ENCODE assay signal across 10 cellular contexts in genomic region chr17:38511126-38512108, GRCh38.
DNase-seq lines count a peak whose midpoint lies in the region; ATAC-seq and TF ChIP-seq lines count a peak whose summit lies in the region.
"Had no signal": no experiment of that assay in that cellular context is flagged by ENCODE, and none has a peak within 500 bp of the region (broad histone marks: within the 10 kb centered on the region; RNA-seq: fewer than 3 reads in every experiment).

No MANE protein-coding gene starts in this region.

- no peaks in the 10 kb centered on the region for H3K27me3 Mint-ChIP-seq in osteocyte (ENCODE audit: unreplicated experiment)

- H3K4me3 ChIP-seq in Panc1 (ENCODE audit: low read depth in 2 of 2, low read length in 2 of 2) (peak overlapping the region; percentile 29 to 36), fibroblast of villous mesenchyme (ENCODE audit: low read depth, low read length) (no peak overlapping the region)
- H3K4me3 ChIP-seq: ascending aorta had no signal

- H3K36me3 Mint-ChIP-seq in osteocyte (ENCODE audit: unreplicated experiment) = peaks cover 3% of the 10 kb centered on the region

- CTCF ChIA-PET in Panc1 (lab: Charles Lee) = interaction anchor here (1.2 kb wide), 1 partner anchor 26 kb away, joined by 3 read pairs; no protein-coding TSS in a partner anchor

- intact Hi-C loops in Panc1 (cut with micrococcal nuclease; ENCODE audit: unreplicated experiment) = no loop called here

- H3K4me3 Mint-ChIP-seq in osteocyte (ENCODE audit: unreplicated experiment) = peak overlapping the region; percentile 23

- ATAC-seq in Panc1 = no peak
- no peak for ATAC-seq in GM18502 (IDR thresholded peaks at IDR 0.05; ENCODE audit: poor library complexity, unreplicated experiment)

- H3K36me3 ChIP-seq in Panc1 (ENCODE audit: control insufficient read depth, insufficient read depth, low read length) = no peaks in the 10 kb centered on the region

- no peak overlapping the region; the same call in 1 of the 2 replicates for H3K27ac ChIP-seq in Panc1 (ENCODE audit: low read length)
- H3K27ac ChIP-seq: ascending aorta had no signal

- in situ Hi-C loops in Panc1 (cut with HindIII; ENCODE audit: low pct_unique_long_range_greater_than_20kb, low sequenced_read_pairs) (no loop called here), G401 (cut with HindIII; ENCODE audit: low sequenced_read_pairs) (no loop called here)

- no peak overlapping the region for H3K27ac Mint-ChIP-seq in osteocyte (ENCODE audit: unreplicated experiment)

- DNase-seq in GM04504 (ENCODE audit: low read depth) = peak; percentile 52
- no peak for DNase-seq in Panc1 (ENCODE audit: low read depth, low spot score)
- peak; percentile 37 for DNase-seq in fibroblast of villous mesenchyme (ENCODE audit: low read depth)
- DNase-seq in osteocyte (ENCODE audit: extremely low spot score, unreplicated experiment) = no peak
- no peak for DNase-seq in SKM-1 (lab: John Stamatoyannopoulos, UW; ENCODE audit: unreplicated experiment)
- no peak for DNase-seq in G401 (ENCODE audit: low spot score)
- no peak for DNase-seq in activated CD4-positive, alpha-beta T cell treated with anti-CD3 and anti-CD28 coated beads, Interleukin-2, amount 50 U/mL, for 1 hour
- DNase-seq: NCI-H187 treated with DMSO at 0.1 percent for 48 hours had no signal

- H3K4me1 Mint-ChIP-seq in osteocyte (ENCODE audit: unreplicated experiment) = peaks cover 27% of the 10 kb centered on the region

- H3K4me1 ChIP-seq in Panc1 (ENCODE audit: control insufficient read depth, insufficient read depth, low read length) = peaks cover 12% of the 10 kb centered on the region
- H3K4me1 ChIP-seq: ascending aorta had no signal

- POLR2A ChIA-PET in Panc1 (lab: Charles Lee) = no interaction called here

- no peaks in the 10 kb centered on the region for H3K27me3 ChIP-seq in Panc1 (ENCODE audit: control insufficient read depth, insufficient read depth, low read length)
- H3K27me3 ChIP-seq: ascending aorta had no signal

- TSS peak; percentile 74 for BruUV-seq in Panc1 (replicated peaks; lab: Mats Ljungman, UMichigan)

- TF ChIP-seq CTCF in Panc1 (IDR thresholded peaks at IDR 0.05) = no peak
- TF ChIP-seq CTCF in fibroblast of villous mesenchyme (IDR thresholded peaks at IDR 0.05; ENCODE audit: insufficient read depth, low read depth, low read length) = no peak
- no peak for TF ChIP-seq CTCF in osteocyte (IDR thresholded peaks at IDR 0.05)

- no peaks in the 10 kb centered on the region for H3K9me3 ChIP-seq in Panc1 (ENCODE audit: control insufficient read depth, insufficient read depth, low read depth, low read length)
- H3K9me3 ChIP-seq: ascending aorta had no signal

- no peaks in the 10 kb centered on the region for H3K9me3 Mint-ChIP-seq in osteocyte (ENCODE audit: unreplicated experiment)

Comparison
In these comparisons a context has a peak if more than half of its experiments do, and no peak if none do; other contexts are left out.
1. DNase-seq: peak in GM04504 (single experiment) and fibroblast of villous mesenchyme (single experiment); none in Panc1 (single experiment), osteocyte (single experiment), SKM-1 (single experiment), G401 (single experiment) and activated CD4-positive, alpha-beta T cell treated with anti-CD3 and anti-CD28 coated beads, Interleukin-2, amount 50 U/mL, for 1 hour (single experiment).